ENCODE assay signal across 7 cellular contexts in the genomic region with DNA sequence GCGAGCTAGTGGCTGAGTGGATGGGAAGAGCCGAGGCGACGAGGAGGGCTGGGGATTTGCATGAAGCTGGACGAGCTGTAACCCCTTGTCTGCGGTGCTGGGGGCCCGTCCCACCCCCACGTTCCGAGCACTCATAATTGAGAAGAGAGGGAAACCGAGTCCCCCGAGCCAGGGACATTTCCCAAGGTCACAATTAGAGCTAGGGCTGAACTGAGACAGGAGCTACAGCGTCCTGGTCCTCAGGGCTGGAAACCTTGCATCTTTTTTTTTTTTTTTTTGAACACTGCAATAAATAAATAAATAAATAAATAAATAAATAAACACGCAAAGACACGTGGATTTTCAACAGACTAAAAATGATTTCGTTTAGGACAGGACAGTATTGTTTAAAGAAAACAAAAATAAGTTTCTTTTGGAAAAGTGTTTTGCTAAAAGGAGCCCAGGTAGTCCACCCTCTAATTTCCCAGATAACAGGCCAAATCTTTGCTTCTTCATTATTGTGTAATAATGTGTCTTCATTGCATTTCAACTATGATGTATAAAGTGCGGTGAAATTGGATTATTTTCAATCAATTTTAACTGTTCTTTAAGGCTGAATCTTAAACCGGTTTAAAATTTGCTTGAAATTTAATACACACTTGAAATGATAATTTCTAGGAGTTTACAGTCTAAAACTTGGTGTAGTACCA. TPM values are rescaled to one million over a fixed set of nuclear protein-coding genes. Genes with fewer than 3 reads are reported as not detected.
DNase-seq lines count a peak whose midpoint lies in the region; ATAC-seq and TF ChIP-seq lines count a peak whose summit lies in the region.

No MANE protein-coding gene starts in this region.

- no peak for ATAC-seq in GM19351 (IDR thresholded peaks at IDR 0.05; ENCODE audit: unreplicated experiment)

- TF ChIP-seq CTCF in Peyer's patch (IDR thresholded peaks at IDR 0.05) (no peak), epithelial cell of proximal tubule (conservative IDR thresholded peaks at IDR 0.05; ENCODE audit: low read depth, low read length) (no peak)

- in situ Hi-C loops in HAP-1 (cut with MboI; ENCODE audit: low sequenced_read_pairs) = no loop called here

- H3K4me1 ChIP-seq in HAP-1 = peaks cover 12% of the 10 kb centered on the region
- H3K4me1 ChIP-seq in Peyer's patch = peaks cover 0 to 4% (median 0%) of the 10 kb centered on the region in 4 donors

- peak overlapping the region; percentile 68 for H3K4me3 ChIP-seq in HAP-1
- peak overlapping the region; percentile 56 to 76 (median 72) for H3K4me3 ChIP-seq in Peyer's patch
- peak overlapping the region; percentile 100 for H3K4me3 ChIP-seq in epithelial cell of proximal tubule (ENCODE audit: low read depth, low read length)

- DNase-seq in HAP-1 (ENCODE audit: low spot score in 2 of 2) (no peak), Peyer's patch (peak in 1 of 3 donors; percentile 18), epithelial cell of proximal tubule (ENCODE audit: low read depth) (no peak), occipital lobe (lab: John Stamatoyannopoulos, UW) (peak; percentile 37), posterior vena cava (ENCODE audit: low spot score) (no peak), NCI-H2227 (lab: John Stamatoyannopoulos, UW; ENCODE audit: unreplicated experiment) (no peak)

- no peaks in the 10 kb centered on the region; the same call in 1 of the 2 replicates for H3K36me3 ChIP-seq in HAP-1 (replicated peaks)
- no peaks in the 10 kb centered on the region for H3K36me3 ChIP-seq in Peyer's patch

- intact Hi-C loops in posterior vena cava (cut with DNase I) = no loop called here

- H3K27me3 ChIP-seq in HAP-1 (ENCODE audit: low read depth) (no peaks in the 10 kb centered on the region), Peyer's patch (no peaks in the 10 kb centered on the region)

- H3K27ac ChIP-seq in Peyer's patch = peak overlapping the region in 3 of 4 donors; percentile 72 to 80 (median 76)

- no peak for TF ChIP-seq POLR2A in Peyer's patch (IDR thresholded peaks at IDR 0.05)

- no peaks in the 10 kb centered on the region for H3K9me3 ChIP-seq in HAP-1
- no peaks in the 10 kb centered on the region for H3K9me3 ChIP-seq in Peyer's patch

RNA-seq across cellular contexts. Expression of gene GDPD1, which starts 1.0 kb away (rescaled TPM):
- total RNA-seq in Peyer's patch (10 to 100 TPM in 2 of 4 donors, 1 to 10 TPM in 1, not detected in 1; 9.3 to 14.5 (median 13.0) TPM), epithelial cell of proximal tubule (0.92 and 2.9 TPM in 2 replicates), occipital lobe (47.6 TPM), posterior vena cava (1 to 10 TPM; 2.5 to 2.7 TPM)

RNA-seq across cellular contexts. Expression of gene SMG8, which starts 11.5 kb away (rescaled TPM):
- total RNA-seq in Peyer's patch (10 to 100 TPM in 1 of 4 donors, 1 to 10 TPM in 3; 8.2 to 10.3 (median 9.3) TPM), epithelial cell of proximal tubule (10.9 and 21.8 TPM in 2 replicates), occipital lobe (43.4 TPM), posterior vena cava (1 to 10 TPM; 6.9 to 8.2 TPM)
